8 cellular contexts compared by ENCODE assay signal in genomic region chr2:173965372-173966025, GRCh38. TPM values are rescaled to one million over a fixed set of nuclear protein-coding genes. Genes with fewer than 3 reads are reported as not detected.
DNase-seq lines count a peak whose midpoint lies in the region; ATAC-seq, FAIRE-seq and TF ChIP-seq lines count a peak whose summit lies in the region.

Gene SP3, minus strand, starts transcription at chr2:173965373. Its CDS starts 202 bp downstream, at chr2:173965171.

- FAIRE-seq in TTC549 (lab: Jason Lieb, UNC), result peak; percentile 68

- intact Hi-C loops in body of pancreas (cut with DNase I), result no loop called here
- intact Hi-C loops in sigmoid colon (cut with DNase I), result loop anchor here (1.0 to 10.0 kb wide), 7 partner anchors 31 to 761 kb away; partner anchors contain the start of genes OLA1, SCRN3 and SP9

- peak in 1 of 4 donors; percentile 10 for TF ChIP-seq EP300 in sigmoid colon (IDR thresholded peaks at IDR 0.05)

- DNase-seq in NCI-H1417 (lab: John Stamatoyannopoulos, UW), result peak; percentile 82 to 90 (median 89)
- no peak for DNase-seq in NCI-H1417 treated with DMSO at 0.1 percent for 48 hours (lab: John Stamatoyannopoulos, UW)
- peak; percentile 93 for DNase-seq in NCI-H2107 treated with DMSO at 0.1 percent for 48 hours (lab: John Stamatoyannopoulos, UW; ENCODE audit: unreplicated experiment)
- DNase-seq in body of pancreas, result peak; percentile 97 to 98 (median 98)
- peak; percentile 70 for DNase-seq in iPS DF 19.7 (ENCODE audit: low read depth, low spot score)
- peak; percentile 99 for DNase-seq in sigmoid colon

- H3K4me3 ChIP-seq in body of pancreas (peak within 1 kb of the TSS; percentile 97 to 99), sigmoid colon (peak within 1 kb of the TSS; percentile 81 to 99 (median 97))

- WGBS in body of pancreas, 2 donors, result 0% methylated on average over 12 to 46 of the region's 52 CpGs
- 0 to 1% methylated on average over 52 of the region's 52 CpGs for WGBS in sigmoid colon, 2 donors

- peak; percentile 73 for ATAC-seq in HG03045 (IDR thresholded peaks at IDR 0.05; ENCODE audit: unreplicated experiment)
- peak; percentile 83 for ATAC-seq in body of pancreas

- peak in 2 of 7 experiments; percentile 23 to 29 for TF ChIP-seq CTCF in body of pancreas (IDR thresholded peaks at IDR 0.05)
- peak in 1 of 4 experiments; percentile 8 for TF ChIP-seq CTCF in sigmoid colon (IDR thresholded peaks at IDR 0.05)

- TF ChIP-seq POLR2A in body of pancreas (IDR thresholded peaks at IDR 0.05), result peak; percentile 89 to 94 (median 92)
- peak; percentile 80 to 95 for TF ChIP-seq POLR2A in sigmoid colon (IDR thresholded peaks at IDR 0.05)

- H3K36me3 ChIP-seq in body of pancreas (replicated peaks in 1 of 2; ENCODE audit: insufficient read depth in 1 of 2, low read depth in 2 of 2) (no peaks in the 10 kb centered on the region), sigmoid colon (peaks cover 0 to 5% (median 0%) of the 10 kb centered on the region in 4 donors)

- no peaks in the 10 kb centered on the region for H3K27me3 ChIP-seq in body of pancreas
- no peaks in the 10 kb centered on the region for H3K27me3 ChIP-seq in sigmoid colon

- H3K9me3 ChIP-seq in body of pancreas (no peaks in the 10 kb centered on the region), sigmoid colon (no peaks in the 10 kb centered on the region)

- H3K4me1 ChIP-seq in body of pancreas, result peaks cover 31% of the 10 kb centered on the region
- peaks cover 0 to 33% (median 27%) of the 10 kb centered on the region in 4 donors for H3K4me1 ChIP-seq in sigmoid colon

- peak within 1 kb of the TSS; percentile 92 to 100 (median 100) for H3K27ac ChIP-seq in body of pancreas
- H3K27ac ChIP-seq in sigmoid colon, result peak within 1 kb of the TSS; percentile 99 to 100 (median 100)

RNA-seq across cellular contexts. Expression of gene SP3, which starts in this region (rescaled TPM):
- total RNA-seq in body of pancreas, result 10 to 100 TPM; 41.0 to 42.8 TPM
- total RNA-seq in sigmoid colon, result 100 to 1,000 TPM in 3 of 4 donors, 10 to 100 TPM in 1; 67.9 to 120 (median 107) TPM
- 10 to 100 TPM; 24.6 to 32.4 (median 25.0) TPM for polyA plus RNA-seq in sigmoid colon
